In genomic region chrX:103533428-103534216, GRCh38 we compare ENCODE assay signal across 8 cellular contexts. TPM values are rescaled to one million over a fixed set of nuclear protein-coding genes. Genes with fewer than 3 reads are reported as not detected.
DNase-seq lines count a peak whose midpoint lies in the region; ATAC-seq and TF ChIP-seq lines count a peak whose summit lies in the region.

No MANE protein-coding gene starts in this region.

- DNase-seq in CD4-positive, CD25-positive, alpha-beta regulatory T cell, result peak; percentile 46 to 67 (median 57)
- DNase-seq in NCI-H1436 treated with DMSO at 0.1 percent for 48 hours (lab: John Stamatoyannopoulos, UW), result peak; percentile 37
- peak; percentile 67 for DNase-seq in WERI-Rb-1
- peak in 58 of 61 donors; percentile 0 to 87 (median 34) for DNase-seq in caudate nucleus (lab: John Stamatoyannopoulos, UW)
- DNase-seq in immature natural killer cell, result peak; percentile 53 to 59 (median 54)
- peak; percentile 81 for DNase-seq in spleen

- peak overlapping the region in 1 of 3 donors; percentile 70 for H3K27ac Mint-ChIP-seq in CD4-positive, CD25-positive, alpha-beta regulatory T cell
- H3K27ac Mint-ChIP-seq in immature natural killer cell, result peak overlapping the region in 2 of 6 donors; percentile 47 to 70

- no peaks in the 10 kb centered on the region for H3K36me3 Mint-ChIP-seq in CD4-positive, CD25-positive, alpha-beta regulatory T cell
- no peaks in the 10 kb centered on the region for H3K36me3 Mint-ChIP-seq in immature natural killer cell

- no peaks in the 10 kb centered on the region for H3K36me3 ChIP-seq in CD4-positive, CD25-positive, alpha-beta regulatory T cell (ENCODE audit: control insufficient read depth, insufficient read depth, low read length)
- H3K36me3 ChIP-seq in WERI-Rb-1 (no peaks in the 10 kb centered on the region), spleen (no peaks in the 10 kb centered on the region)

- H3K9me3 Mint-ChIP-seq in CD4-positive, CD25-positive, alpha-beta regulatory T cell, result no peaks in the 10 kb centered on the region
- no peaks in the 10 kb centered on the region for H3K9me3 Mint-ChIP-seq in immature natural killer cell

- H3K4me1 Mint-ChIP-seq in CD4-positive, CD25-positive, alpha-beta regulatory T cell, result peaks cover 0 to 6% (median 4%) of the 10 kb centered on the region in 4 donors
- peaks cover 4 to 5% of the 10 kb centered on the region in 2 donors for H3K4me1 Mint-ChIP-seq in immature natural killer cell

- H3K27me3 ChIP-seq in CD4-positive, CD25-positive, alpha-beta regulatory T cell (ENCODE audit: control insufficient read depth, insufficient read depth, low read length), result no peaks in the 10 kb centered on the region
- peaks cover 10% of the 10 kb centered on the region for H3K27me3 ChIP-seq in WERI-Rb-1 (ENCODE audit: insufficient read depth, low read depth, severe bottlenecking)
- peaks cover 0 to 7% (median 0%) of the 10 kb centered on the region in 7 donors for H3K27me3 ChIP-seq in spleen (replicated peaks in 1 of 7)

- no peaks in the 10 kb centered on the region for H3K9me3 ChIP-seq in CD4-positive, CD25-positive, alpha-beta regulatory T cell (ENCODE audit: control insufficient read depth in 2 of 2, low read length in 2 of 2)
- H3K9me3 ChIP-seq in WERI-Rb-1 (ENCODE audit: severe bottlenecking), result no peaks in the 10 kb centered on the region
- no peaks in the 10 kb centered on the region for H3K9me3 ChIP-seq in spleen

- H3K27ac ChIP-seq in CD4-positive, CD25-positive, alpha-beta regulatory T cell (ENCODE audit: insufficient read depth, low read length, poor library complexity, severe bottlenecking), result no peak overlapping the region
- no peak overlapping the region for H3K27ac ChIP-seq in WERI-Rb-1
- peak overlapping the region; percentile 52 for H3K27ac ChIP-seq in caudate nucleus (ENCODE audit: low read depth, low read length)
- H3K27ac ChIP-seq in spleen, result peak overlapping the region in 1 of 8 donors; percentile 16

- TF ChIP-seq CTCF in WERI-Rb-1 (IDR thresholded peaks at IDR 0.05; ENCODE audit: low read depth, low read length), result peak; percentile 68
- peak; percentile 44 to 84 (median 80) for TF ChIP-seq CTCF in spleen (IDR thresholded peaks at IDR 0.05 in 8 of 11, conservative IDR thresholded peaks at IDR 0.05 in 3 of 11)

- peak overlapping the region in 2 of 4 donors; percentile 48 to 83 for H3K4me3 Mint-ChIP-seq in CD4-positive, CD25-positive, alpha-beta regulatory T cell
- H3K4me3 Mint-ChIP-seq in immature natural killer cell, result peak overlapping the region; percentile 35 to 79 (median 65)

- peaks cover 3% of the 10 kb centered on the region for H3K4me1 ChIP-seq in CD4-positive, CD25-positive, alpha-beta regulatory T cell (ENCODE audit: control insufficient read depth, insufficient read depth, low read length, poor library complexity, severe bottlenecking)
- peaks cover 0 to 11% (median 0%) of the 10 kb centered on the region in 6 donors for H3K4me1 ChIP-seq in spleen

- 9 to 19% (median 12%) methylated on average over 15 of the region's 15 CpGs for WGBS in spleen, 5 donors

- no peak for TF ChIP-seq POLR2A in spleen (IDR thresholded peaks at IDR 0.05)

- peak overlapping the region; percentile 61 for H3K4me3 ChIP-seq in CD4-positive, CD25-positive, alpha-beta regulatory T cell (ENCODE audit: low read depth, low read length)
- H3K4me3 ChIP-seq in WERI-Rb-1 (ENCODE audit: low read depth, low read length) (peak overlapping the region; percentile 30), spleen (peak overlapping the region in 3 of 8 donors; percentile 4 to 51 (median 33))

- peaks cover 5% of the 10 kb centered on the region for H3K27me3 Mint-ChIP-seq in CD4-positive, CD25-positive, alpha-beta regulatory T cell
- peaks cover 2 to 3% (median 2%) of the 10 kb centered on the region in 3 donors for H3K27me3 Mint-ChIP-seq in immature natural killer cell (ENCODE audit: low read depth in 3 of 3)

- intact Hi-C loops in spleen (cut with DNase I; ENCODE audit: low total_unique reads), result loop anchor here (5.0 to 10.0 kb wide), 2 partner anchors 151 to 284 kb away; partner anchors contain the start of gene MORF4L2

- ATAC-seq in CD4-positive, CD25-positive, alpha-beta regulatory T cell (ENCODE audit: low read depth in 2 of 2), result peak in 1 of 2 donors; percentile 58
- ATAC-seq in GM21619 (IDR thresholded peaks at IDR 0.05; ENCODE audit: unreplicated experiment), result peak; percentile 58
- no peak for ATAC-seq in HG03457 (IDR thresholded peaks at IDR 0.05; ENCODE audit: unreplicated experiment)

RNA-seq across cellular contexts. Expression of gene RAB40A, which starts 14.3 kb away (rescaled TPM):
- not detected for total RNA-seq in CD4-positive, CD25-positive, alpha-beta regulatory T cell
- under 1 TPM in 2 of 4 donors, not detected in 2; 0.07 to 0.10 TPM for polyA plus RNA-seq in CD4-positive, CD25-positive, alpha-beta regulatory T cell
- not detected for polyA plus RNA-seq in immature natural killer cell
- 1 to 10 TPM in 2 of 7 donors, under 1 TPM in 4, not detected in 1; 0.51 to 1.6 (median 0.77) TPM for total RNA-seq in spleen
- polyA plus RNA-seq in spleen, result under 1 TPM; 0.12 to 0.35 (median 0.17) TPM

RNA-seq across cellular contexts. Expression of gene TCEAL4, which starts 51.7 kb away (rescaled TPM):
- 12.0 TPM for total RNA-seq in CD4-positive, CD25-positive, alpha-beta regulatory T cell
- 10 to 100 TPM; 17.5 to 35.1 (median 27.8) TPM for polyA plus RNA-seq in CD4-positive, CD25-positive, alpha-beta regulatory T cell
- 10 to 100 TPM in 1 of 3 donors, 1 to 10 TPM in 2; 1.6 to 10.8 (median 4.8) TPM for polyA plus RNA-seq in immature natural killer cell
- 10 to 100 TPM; 38.5 to 76.0 (median 63.1) TPM for total RNA-seq in spleen
- polyA plus RNA-seq in spleen, result 100 to 1,000 TPM in 2 of 3 donors, 10 to 100 TPM in 1; 96.4 to 157 (median 104) TPM
